Comparison of ENCODE assay signal across 12 cellular contexts in genomic region chr15:68365140-68365745, GRCh38.
A peak's percentile ranks its signal among the peaks of the same experiment; 100 is the strongest.
DNase-seq lines count a peak whose midpoint lies in the region; ATAC-seq and TF ChIP-seq lines count a peak whose summit lies in the region.
"Had no signal": no experiment of that assay in that cellular context is flagged by ENCODE, and none has a peak within 500 bp of the region (broad histone marks: within the 10 kb centered on the region; RNA-seq: fewer than 3 reads in every experiment).

No MANE protein-coding gene starts in this region.

- peak overlapping the region; percentile 71 for H3K4me3 Mint-ChIP-seq in T-helper 2 cell treated with Interferon-gamma antibody and Interleukin-4, amounts not matched to agents 5 μg/mL and 100 μg/mL, for 36 hours
- H3K4me3 Mint-ChIP-seq: nephron progenitor cell had no signal

- H3K27me3 ChIP-seq in heart left ventricle (no peaks in the 10 kb centered on the region), skeletal muscle satellite cell (ENCODE audit: control insufficient read depth, insufficient read depth, low read length) (no peaks in the 10 kb centered on the region)

- H3K9ac ChIP-seq in skeletal muscle satellite cell (ENCODE audit: low read depth, low read length) = peak overlapping the region; percentile 3
- H3K9ac ChIP-seq: GM23248, KMS-11 had no signal

- CTCF ChIA-PET in HEK293 (lab: Yijun Ruan, JAX) = interaction anchor here (2.2 kb wide), 1 partner anchor 58 kb away, joined by 13 read pairs; no protein-coding TSS in a partner anchor

- intact Hi-C loops in heart left ventricle (cut with DNase I) = loop anchor here in 2 of 10 donors (5.0 to 10.0 kb wide), 2 partner anchors 50 to 53 kb away; no protein-coding TSS in a partner anchor

- peak; percentile 10 for DNase-seq in T-helper 2 cell treated with Interferon-gamma antibody and Interleukin-4, amounts not matched to agents 5 μg/mL and 100 μg/mL, for 36 hours (ENCODE audit: low spot score)
- peak in 2 of 5 donors; percentile 65 to 68 for DNase-seq in heart left ventricle
- DNase-seq in DMS79 (lab: John Stamatoyannopoulos, UW) = no peak
- DNase-seq in RKO (ENCODE audit: low spot score) = no peak
- DNase-seq: GM23248; nephron progenitor cell; SJCRH30; stimulated activated CD4-positive, alpha-beta T cell treated with anti-CD3 and anti-CD28 coated beads, Interleukin-4, amount 100 ng/mL, for 4 hours had no signal

- no peak overlapping the region for H3K4me3 ChIP-seq in HEK293 (ENCODE audit: low read depth, low read length)
- no peak overlapping the region for H3K4me3 ChIP-seq in heart left ventricle
- no peak overlapping the region for H3K4me3 ChIP-seq in skeletal muscle satellite cell (ENCODE audit: low read length)
- H3K4me3 ChIP-seq: GM23248, SJCRH30 had no signal

- POLR2A ChIA-PET in HEK293 (lab: Yijun Ruan, JAX) = no interaction called here

- TF ChIP-seq POLR2A in heart left ventricle (IDR thresholded peaks at IDR 0.05) = no peak

- H3K27ac ChIP-seq in HEK293 (ENCODE audit: extremely low read depth, low read depth, low read length) (no peak overlapping the region), heart left ventricle (peak overlapping the region; percentile 24 to 91 (median 86))
- H3K27ac ChIP-seq: GM23248, KMS-11, SJCRH30 had no signal

- no peak for TF ChIP-seq CTCF in HEK293 (tag by site-specific recombination; IDR thresholded peaks at IDR 0.05)
- TF ChIP-seq CTCF in heart left ventricle (IDR thresholded peaks at IDR 0.05) = no peak

- no peaks in the 10 kb centered on the region for H3K9me3 ChIP-seq in HEK293 (ENCODE audit: control insufficient read depth, insufficient read depth, low read depth, low read length)
- H3K9me3 ChIP-seq in heart left ventricle = no peaks in the 10 kb centered on the region
- no peaks in the 10 kb centered on the region for H3K9me3 ChIP-seq in skeletal muscle satellite cell (replicated peaks; ENCODE audit: low read length)
- H3K9me3 ChIP-seq: SJCRH30 had no signal

- no peak overlapping the region for H3K4me2 ChIP-seq in skeletal muscle satellite cell (ENCODE audit: low read length)
- H3K4me2 ChIP-seq: KMS-11 had no signal

- no peaks in the 10 kb centered on the region for H3K36me3 Mint-ChIP-seq in T-helper 2 cell treated with Interferon-gamma antibody and Interleukin-4, amounts not matched to agents 5 μg/mL and 100 μg/mL, for 36 hours (ENCODE audit: low read depth)

- H3K36me3 ChIP-seq in HEK293 (ENCODE audit: control insufficient read depth in 2 of 2, insufficient read depth in 1 of 2, low read length in 2 of 2) (no peaks in the 10 kb centered on the region), heart left ventricle (no peaks in the 10 kb centered on the region), skeletal muscle satellite cell (ENCODE audit: insufficient read depth, low read length) (no peaks in the 10 kb centered on the region)
- H3K36me3 ChIP-seq: SJCRH30 had no signal

- ATAC-seq in heart left ventricle (peak; percentile 67 to 74 (median 70)), HG03469 (IDR thresholded peaks at IDR 0.05; ENCODE audit: unreplicated experiment) (no peak)

- no peaks in the 10 kb centered on the region for H3K9me3 Mint-ChIP-seq in T-helper 2 cell treated with Interferon-gamma antibody and Interleukin-4, amounts not matched to agents 5 μg/mL and 100 μg/mL, for 36 hours
- H3K9me3 Mint-ChIP-seq: nephron progenitor cell had no signal

- no peaks in the 10 kb centered on the region for H3K27me3 Mint-ChIP-seq in T-helper 2 cell treated with Interferon-gamma antibody and Interleukin-4, amounts not matched to agents 5 μg/mL and 100 μg/mL, for 36 hours (ENCODE audit: low read depth)

- H3K4me1 Mint-ChIP-seq in T-helper 2 cell treated with Interferon-gamma antibody and Interleukin-4, amounts not matched to agents 5 μg/mL and 100 μg/mL, for 36 hours (ENCODE audit: low read depth) = peaks cover 17% of the 10 kb centered on the region

- peak overlapping the region; percentile 60 for H3K27ac Mint-ChIP-seq in T-helper 2 cell treated with Interferon-gamma antibody and Interleukin-4, amounts not matched to agents 5 μg/mL and 100 μg/mL, for 36 hours
- H3K27ac Mint-ChIP-seq: nephron progenitor cell had no signal

- peaks cover 3% of the 10 kb centered on the region; the same call in 1 of the 2 replicates for H3K4me1 ChIP-seq in HEK293 (ENCODE audit: control insufficient read depth, insufficient read depth, low read length)
- peaks cover 24 to 89% (median 66%) of the 10 kb centered on the region in 12 donors for H3K4me1 ChIP-seq in heart left ventricle
- peaks cover 50% of the 10 kb centered on the region for H3K4me1 ChIP-seq in skeletal muscle satellite cell (ENCODE audit: control insufficient read depth, insufficient read depth, low read length)
- H3K4me1 ChIP-seq: SJCRH30 had no signal

- WGBS in heart left ventricle, 4 donors = 20 to 25% (median 23%) methylated on average over 7 of the region's 7 CpGs

TF ChIP-seq in HEK293, 187 proteins besides CTCF, POLR2A, EP300 and RAD21:
- 0 out of 2 replicates have a peak, but pooled peaks have one; percentile 14 for TF ChIP-seq ZSCAN4 (tag by site-specific recombination; IDR thresholded peaks at IDR 0.05)
- no peak for TF ChIP-seq EGR2 (tag by site-specific recombination; IDR thresholded peaks at IDR 0.05; ENCODE audit: low read depth)
- no peak for TF ChIP-seq ZNF248 (tag by site-specific recombination; IDR thresholded peaks at IDR 0.05)
- TF ChIP-seq ZNF416 (tag by site-specific recombination; IDR thresholded peaks at IDR 0.05) = no peak
- TF ChIP-seq ZNF658 (tag by site-specific recombination; IDR thresholded peaks at IDR 0.05) = no peak
- no peak for TF ChIP-seq ZNF10 (tag by site-specific recombination; IDR thresholded peaks at IDR 0.05)
- TF ChIP-seq ZNF335 (tag by site-specific recombination; conservative IDR thresholded peaks at IDR 0.05) = no peak
- TF ChIP-seq SETDB1 (IDR thresholded peaks at IDR 0.05; ENCODE audit: insufficient read length, low read length) = no peak
- no peak for TF ChIP-seq ZNF776 (tag by site-specific recombination; IDR thresholded peaks at IDR 0.05; ENCODE audit: borderline replicate concordance)
